ENCODE assay signal across 13 cellular contexts in genomic region chr17:82029391-82029790, GRCh38. TPM values are rescaled to one million over a fixed set of nuclear protein-coding genes. Genes with fewer than 3 reads are reported as not detected.
DNase-seq lines count a peak whose midpoint lies in the region; ATAC-seq lines count a peak whose summit lies in the region.
"Had no signal": no experiment of that assay in that cellular context is flagged by ENCODE, and none has a peak within 500 bp of the region (broad histone marks: within the 10 kb centered on the region; RNA-seq: fewer than 3 reads in every experiment).

No MANE protein-coding gene starts in this region.

- no peak for DNase-seq in activated T-cell treated with anti-CD3 and anti-CD28 coated beads, Interleukin-2, amount 50 U/mL, for 4 hours
- DNase-seq in activated T-cell treated with anti-CD3 and anti-CD28 coated beads for 4 hours (no peak), cerebellar cortex (ENCODE audit: low spot score) (peak; percentile 83), neuronal stem cell (ENCODE audit: low spot score) (no peak), medulla oblongata (ENCODE audit: extremely low spot score) (no peak)
- no peak for DNase-seq in activated CD8-positive, alpha-beta memory T cell treated with anti-CD3 and anti-CD28 coated beads for 24 hours
- no peak for DNase-seq in stimulated activated CD8-positive, alpha-beta memory T cell treated with anti-CD3 and anti-CD28 coated beads, Interleukin-4, amount 100 ng/mL, for 48 hours
- DNase-seq: endodermal cell, foreskin melanocyte, NCI-H2081, transverse colon had no signal

- no peak overlapping the region for H2BK12ac ChIP-seq in neuronal stem cell (ENCODE audit: low read length)

- no peak overlapping the region for H3K4ac ChIP-seq in neuronal stem cell (ENCODE audit: low read length)

- H3K36me3 Mint-ChIP-seq in activated T-cell treated with anti-CD3 and anti-CD28 coated beads, Interleukin-2, amount 50 U/mL, for 4 hours (ENCODE audit: insufficient read depth): no peaks in the 10 kb centered on the region
- H3K36me3 Mint-ChIP-seq in IgD-negative memory B cell: peaks cover 1% of the 10 kb centered on the region

- no peak overlapping the region for H3K18ac ChIP-seq in neuronal stem cell (ENCODE audit: low read length)

- H3K27me3 ChIP-seq in neuronal stem cell (ENCODE audit: control insufficient read depth in 3 of 3, insufficient read depth in 3 of 3, low read depth in 1 of 3, low read length in 3 of 3): no peaks in the 10 kb centered on the region
- H3K27me3 ChIP-seq: breast epithelium had no signal

- no peak overlapping the region for H3K14ac ChIP-seq in neuronal stem cell (ENCODE audit: low read length)

- peak overlapping the region; percentile 64 for H3K4me3 Mint-ChIP-seq in activated T-cell treated with anti-CD3 and anti-CD28 coated beads, Interleukin-2, amount 50 U/mL, for 4 hours
- H3K4me3 Mint-ChIP-seq in IgD-negative memory B cell: peak overlapping the region; percentile 48 to 88 (median 70)
- H3K4me3 Mint-ChIP-seq: endodermal cell had no signal

- no peak overlapping the region for H3K4me2 ChIP-seq in neuronal stem cell (ENCODE audit: insufficient read depth, low read length, poor library complexity, severe bottlenecking)

- no peaks in the 10 kb centered on the region for H3K27me3 Mint-ChIP-seq in activated T-cell treated with anti-CD3 and anti-CD28 coated beads, Interleukin-2, amount 50 U/mL, for 4 hours (ENCODE audit: low read depth)
- H3K27me3 Mint-ChIP-seq in IgD-negative memory B cell: no peaks in the 10 kb centered on the region

- H3K9me3 Mint-ChIP-seq in activated T-cell treated with anti-CD3 and anti-CD28 coated beads, Interleukin-2, amount 50 U/mL, for 4 hours: no peaks in the 10 kb centered on the region
- H3K9me3 Mint-ChIP-seq in IgD-negative memory B cell: no peaks in the 10 kb centered on the region
- H3K9me3 Mint-ChIP-seq: endodermal cell had no signal

- H3K27ac Mint-ChIP-seq in IgD-negative memory B cell: no peak overlapping the region
- H3K27ac Mint-ChIP-seq: endodermal cell had no signal

- H3K27ac ChIP-seq in neuronal stem cell (replicated peaks; ENCODE audit: low read length): no peak overlapping the region
- H3K27ac ChIP-seq: breast epithelium, transverse colon had no signal

- no peak for ATAC-seq in activated T-cell treated with anti-CD3 and anti-CD28 coated beads, Interleukin-2, amount 50 U/mL, for 4 hours

- H4K8ac ChIP-seq in neuronal stem cell (ENCODE audit: low read depth, low read length): no peak overlapping the region

- no peak overlapping the region for H2AFZ ChIP-seq in neuronal stem cell (ENCODE audit: low read length)

- H2AK5ac ChIP-seq in neuronal stem cell (ENCODE audit: low read depth, low read length): peak overlapping the region; percentile 86

- no peak overlapping the region for H2BK120ac ChIP-seq in neuronal stem cell (ENCODE audit: low read depth, low read length)

- no peak overlapping the region for H3K4me3 ChIP-seq in neuronal stem cell (ENCODE audit: low read length in 2 of 2)

- peak overlapping the region; percentile 58 for H2BK15ac ChIP-seq in neuronal stem cell (ENCODE audit: low read length)

- peaks cover 7% of the 10 kb centered on the region for H3K79me1 ChIP-seq in neuronal stem cell (ENCODE audit: low read depth, low read length)

- H2BK5ac ChIP-seq in neuronal stem cell (ENCODE audit: low read length): no peak overlapping the region

- peak overlapping the region; percentile 93 for H3K23ac ChIP-seq in neuronal stem cell (ENCODE audit: low read depth, low read length, poor library complexity)

- WGBS in neuronal stem cell (ENCODE audit: extremely low coverage in 2 of 2, insufficient read length in 2 of 2, insufficient replicate concordance in 1 of 2), 2 donors: no CpG with 5 or more reads among the region's 16 CpGs

- H3K9me3 ChIP-seq in neuronal stem cell (replicated peaks in 1 of 2; ENCODE audit: control insufficient read depth in 2 of 2, insufficient read depth in 1 of 2, low read depth in 1 of 2, low read length in 2 of 2): peaks cover 0 to 2% of the 10 kb centered on the region in 2 donors
- H3K9me3 ChIP-seq: breast epithelium, transverse colon had no signal

- peak overlapping the region; percentile 44 for H3K9ac ChIP-seq in neuronal stem cell (ENCODE audit: low read depth, low read length, poor library complexity)

- H4K91ac ChIP-seq in neuronal stem cell (ENCODE audit: low read depth, low read length, poor library complexity): no peak overlapping the region

- peaks cover 22 to 29% of the 10 kb centered on the region in 2 donors for H3K36me3 ChIP-seq in neuronal stem cell (replicated peaks in 1 of 2; ENCODE audit: control insufficient read depth in 2 of 2, insufficient read depth in 2 of 2, low read length in 2 of 2)
- H3K36me3 ChIP-seq: breast epithelium, transverse colon had no signal

- peaks cover 5 to 12% of the 10 kb centered on the region in 2 donors for H3K4me1 ChIP-seq in neuronal stem cell (ENCODE audit: control insufficient read depth in 2 of 2, insufficient read depth in 1 of 2, low read depth in 1 of 2, low read length in 2 of 2)

- H3K4me1 Mint-ChIP-seq in activated T-cell treated with anti-CD3 and anti-CD28 coated beads, Interleukin-2, amount 50 U/mL, for 4 hours (ENCODE audit: low read depth): peaks cover 14% of the 10 kb centered on the region
- peaks cover 0 to 1% (median 0%) of the 10 kb centered on the region in 3 donors for H3K4me1 Mint-ChIP-seq in IgD-negative memory B cell
- H3K4me1 Mint-ChIP-seq: endodermal cell had no signal

RNA-seq across cellular contexts. Expression of gene RAC3, which starts 2.1 kb away (rescaled TPM):
- 1 to 10 TPM; 4.1 to 7.7 (median 4.8) TPM for total RNA-seq in activated T-cell treated with anti-CD3 and anti-CD28 coated beads, Interleukin-2, amount 50 U/mL, for 4 hours
- polyA plus RNA-seq in IgD-negative memory B cell: not detected
- 61.3 TPM for polyA plus RNA-seq in neuronal stem cell (2013, experiment 1 of 2)
- polyA plus RNA-seq in neuronal stem cell (2013, experiment 2 of 2): 55.7 TPM

RNA-seq across cellular contexts. Expression of gene LRRC45, which starts 6.3 kb away (rescaled TPM):
- 10 to 100 TPM; 19.5 to 31.4 (median 30.8) TPM for total RNA-seq in activated T-cell treated with anti-CD3 and anti-CD28 coated beads, Interleukin-2, amount 50 U/mL, for 4 hours
- polyA plus RNA-seq in IgD-negative memory B cell: 5.3 TPM
- polyA plus RNA-seq in neuronal stem cell (2013, experiment 1 of 2): 13.2 TPM
- polyA plus RNA-seq in neuronal stem cell (2013, experiment 2 of 2): 12.5 TPM

RNA-seq across cellular contexts. Expression of gene CENPX, which starts 6.7 kb away (rescaled TPM):
- total RNA-seq in activated T-cell treated with anti-CD3 and anti-CD28 coated beads, Interleukin-2, amount 50 U/mL, for 4 hours: 100 to 1,000 TPM; 145 to 189 (median 183) TPM
- polyA plus RNA-seq in IgD-negative memory B cell: 47.7 TPM
- 45.1 TPM for polyA plus RNA-seq in neuronal stem cell (2013, experiment 1 of 2)
- polyA plus RNA-seq in neuronal stem cell (2013, experiment 2 of 2): 45.1 TPM

RNA-seq across cellular contexts. Expression of gene DCXR, which starts 8.1 kb away (rescaled TPM):
- 10 to 100 TPM; 74.2 to 88.6 (median 76.9) TPM for total RNA-seq in activated T-cell treated with anti-CD3 and anti-CD28 coated beads, Interleukin-2, amount 50 U/mL, for 4 hours
- polyA plus RNA-seq in IgD-negative memory B cell: 88.3 TPM
- polyA plus RNA-seq in neuronal stem cell (2013, experiment 1 of 2): 72.9 TPM
- 72.2 TPM for polyA plus RNA-seq in neuronal stem cell (2013, experiment 2 of 2)

RNA-seq across cellular contexts. Expression of gene RFNG, which starts 22.2 kb away (rescaled TPM):
- total RNA-seq in activated T-cell treated with anti-CD3 and anti-CD28 coated beads, Interleukin-2, amount 50 U/mL, for 4 hours: 10 to 100 TPM; 20.3 to 21.5 (median 20.4) TPM
- polyA plus RNA-seq in IgD-negative memory B cell: 4.1 TPM
- polyA plus RNA-seq in neuronal stem cell (2013, experiment 1 of 2): 25.7 TPM
- 26.2 TPM for polyA plus RNA-seq in neuronal stem cell (2013, experiment 2 of 2)
